14 cellular contexts compared by ENCODE assay signal in genomic region chr21:34092241-34092921, GRCh38. TPM values are rescaled to one million over a fixed set of nuclear protein-coding genes. Genes with fewer than 3 reads are reported as not detected.
DNase-seq lines count a peak whose midpoint lies in the region; ATAC-seq and TF ChIP-seq lines count a peak whose summit lies in the region.
"Had no signal": no experiment of that assay in that cellular context is flagged by ENCODE, and none has a peak within 500 bp of the region (broad histone marks: within the 10 kb centered on the region; RNA-seq: fewer than 3 reads in every experiment).

No MANE protein-coding gene starts in this region.

- ATAC-seq in CD4-positive, CD25-positive, alpha-beta regulatory T cell (ENCODE audit: low read depth in 2 of 2) = peak; percentile 40 to 71
- ATAC-seq in gastrocnemius medialis = no peak
- no peak for ATAC-seq in activated T-helper 17 cell treated with anti-CD3 and anti-CD28 coated beads, Interleukin-2, amount 50 U/mL, for 72 hours (replicated peaks)
- no peak for ATAC-seq in HG02798 (IDR thresholded peaks at IDR 0.05; ENCODE audit: poor library complexity, unreplicated experiment)

- no peaks in the 10 kb centered on the region for H3F3A ChIP-seq in MM.1S (ENCODE audit: insufficient read depth, low read length)

- no peak overlapping the region for H3K9ac ChIP-seq in MM.1S (ENCODE audit: low read length)

- TF ChIP-seq POLR2A in gastrocnemius medialis (IDR thresholded peaks at IDR 0.05) = no peak

- H3K27ac ChIP-seq in CD4-positive, CD25-positive, alpha-beta regulatory T cell (ENCODE audit: insufficient read depth, low read length, poor library complexity, severe bottlenecking) = no peak overlapping the region
- peak overlapping the region; percentile 8 for H3K27ac ChIP-seq in hepatocyte
- peak overlapping the region in 1 of 4 donors; percentile 37 for H3K27ac ChIP-seq in gastrocnemius medialis
- no peak overlapping the region for H3K27ac ChIP-seq in MM.1S (ENCODE audit: low read length)
- H3K27ac ChIP-seq: C4-2B, epithelial cell of prostate, skin epidermis, thyroid gland had no signal

- intact Hi-C loops in gastrocnemius medialis (cut with DNase I; ENCODE audit: low total_unique reads) = no loop called here

- H3K9me3 ChIP-seq in CD4-positive, CD25-positive, alpha-beta regulatory T cell (ENCODE audit: control insufficient read depth in 2 of 2, low read length in 2 of 2) = no peaks in the 10 kb centered on the region
- no peaks in the 10 kb centered on the region for H3K9me3 ChIP-seq in hepatocyte (ENCODE audit: low read depth)
- H3K9me3 ChIP-seq in gastrocnemius medialis = no peaks in the 10 kb centered on the region
- no peaks in the 10 kb centered on the region for H3K9me3 ChIP-seq in MM.1S (replicated peaks; ENCODE audit: insufficient read depth, low read length)
- H3K9me3 ChIP-seq: thyroid gland had no signal

- no peaks in the 10 kb centered on the region for H3K9me2 ChIP-seq in hepatocyte (replicated peaks; ENCODE audit: insufficient read depth)
- H3K9me2 ChIP-seq in MM.1S (replicated peaks; ENCODE audit: insufficient read depth, low read length) = no peaks in the 10 kb centered on the region

- H2AFZ ChIP-seq in hepatocyte (no peak overlapping the region), MM.1S (ENCODE audit: low read length) (no peak overlapping the region)

- peak overlapping the region in 3 of 4 donors; percentile 17 to 38 (median 36) for H3K4me3 Mint-ChIP-seq in CD4-positive, CD25-positive, alpha-beta regulatory T cell
- no peak overlapping the region for H3K4me3 Mint-ChIP-seq in activated T-helper 17 cell treated with anti-CD3 and anti-CD28 coated beads, Interleukin-2, amount 50 U/mL, for 72 hours

- H3K79me2 ChIP-seq in hepatocyte (peaks cover 95% of the 10 kb centered on the region), MM.1S (ENCODE audit: low read length) (peaks cover 62% of the 10 kb centered on the region)

- no peaks in the 10 kb centered on the region for H3K9me3 Mint-ChIP-seq in CD4-positive, CD25-positive, alpha-beta regulatory T cell
- no peaks in the 10 kb centered on the region for H3K9me3 Mint-ChIP-seq in activated T-helper 17 cell treated with anti-CD3 and anti-CD28 coated beads, Interleukin-2, amount 50 U/mL, for 72 hours

- H3K4me1 ChIP-seq in CD4-positive, CD25-positive, alpha-beta regulatory T cell (ENCODE audit: control insufficient read depth, insufficient read depth, low read length, poor library complexity, severe bottlenecking) = peaks cover 45% of the 10 kb centered on the region
- H3K4me1 ChIP-seq in hepatocyte (ENCODE audit: insufficient read depth) (peaks cover 19% of the 10 kb centered on the region), gastrocnemius medialis (peaks cover 21 to 46% of the 10 kb centered on the region in 2 donors), MM.1S (ENCODE audit: low read length) (no peaks in the 10 kb centered on the region)

- DNase-seq in CD4-positive, CD25-positive, alpha-beta regulatory T cell = peak in 2 of 3 donors; percentile 12 to 40
- DNase-seq in Daoy (ENCODE audit: low read depth) (peak; percentile 17), NOMO-1 treated with dmso at 0.1 percent for 144 hours (lab: John Stamatoyannopoulos, UW; ENCODE audit: unreplicated experiment) (peak; percentile 26), hepatocyte (ENCODE audit: low spot score) (no peak), gastrocnemius medialis (no peak), MM.1S (no peak)
- DNase-seq: activated gamma-delta T cell; central memory CD4-positive, alpha-beta T cell; thyroid gland had no signal

- H3K27me3 ChIP-seq in CD4-positive, CD25-positive, alpha-beta regulatory T cell (ENCODE audit: control insufficient read depth, insufficient read depth, low read length) = no peaks in the 10 kb centered on the region
- H3K27me3 ChIP-seq in hepatocyte = no peaks in the 10 kb centered on the region
- H3K27me3 ChIP-seq in gastrocnemius medialis = no peaks in the 10 kb centered on the region
- no peaks in the 10 kb centered on the region for H3K27me3 ChIP-seq in MM.1S (replicated peaks; ENCODE audit: insufficient read depth, low read length)
- H3K27me3 ChIP-seq: thyroid gland had no signal

- H4K20me1 ChIP-seq in hepatocyte (ENCODE audit: insufficient read depth, poor library complexity, severe bottlenecking) (peaks cover 66% of the 10 kb centered on the region), MM.1S (ENCODE audit: insufficient read depth, low read length) (no peaks in the 10 kb centered on the region)

- H3K36me3 Mint-ChIP-seq in CD4-positive, CD25-positive, alpha-beta regulatory T cell = peaks cover 29% of the 10 kb centered on the region
- H3K36me3 Mint-ChIP-seq in activated T-helper 17 cell treated with anti-CD3 and anti-CD28 coated beads, Interleukin-2, amount 50 U/mL, for 72 hours (ENCODE audit: low read depth) = peaks cover 77% of the 10 kb centered on the region

- H3K27ac Mint-ChIP-seq in CD4-positive, CD25-positive, alpha-beta regulatory T cell = peak overlapping the region; percentile 12 to 74 (median 55)
- no peak overlapping the region for H3K27ac Mint-ChIP-seq in activated T-helper 17 cell treated with anti-CD3 and anti-CD28 coated beads, Interleukin-2, amount 50 U/mL, for 72 hours

- no peak overlapping the region for H3K4me2 ChIP-seq in hepatocyte
- no peak overlapping the region for H3K4me2 ChIP-seq in MM.1S (ENCODE audit: low read depth, low read length)

- 71% methylated on average over 6 of the region's 6 CpGs for WGBS in hepatocyte (ENCODE audit: low lambda C conversion rate, missing lambda C conversion rate)

- in situ Hi-C loops in gastrocnemius medialis (cut with MboI; ENCODE audit: low sequenced_read_pairs in 4 of 4) = no loop called here

- H3K4me1 Mint-ChIP-seq in CD4-positive, CD25-positive, alpha-beta regulatory T cell = peaks cover 44 to 73% (median 53%) of the 10 kb centered on the region in 4 donors
- H3K4me1 Mint-ChIP-seq in activated T-helper 17 cell treated with anti-CD3 and anti-CD28 coated beads, Interleukin-2, amount 50 U/mL, for 72 hours = peaks cover 18% of the 10 kb centered on the region

- TF ChIP-seq CTCF in hepatocyte (IDR thresholded peaks at IDR 0.05; ENCODE audit: poor library complexity) (no peak), gastrocnemius medialis (IDR thresholded peaks at IDR 0.05 in 4 of 5, conservative IDR thresholded peaks at IDR 0.05 in 1 of 5) (no peak), MM.1S (IDR thresholded peaks at IDR 0.05; ENCODE audit: low read length) (no peak)

- no peaks in the 10 kb centered on the region for H3K27me3 Mint-ChIP-seq in CD4-positive, CD25-positive, alpha-beta regulatory T cell
- H3K27me3 Mint-ChIP-seq in activated T-helper 17 cell treated with anti-CD3 and anti-CD28 coated beads, Interleukin-2, amount 50 U/mL, for 72 hours = no peaks in the 10 kb centered on the region

- H3K36me3 ChIP-seq in CD4-positive, CD25-positive, alpha-beta regulatory T cell (ENCODE audit: control insufficient read depth, insufficient read depth, low read length) = peaks cover 28% of the 10 kb centered on the region
- H3K36me3 ChIP-seq in hepatocyte (replicated peaks; ENCODE audit: insufficient read depth, low read depth) (no peaks in the 10 kb centered on the region), gastrocnemius medialis (peaks cover 0 to 13% of the 10 kb centered on the region in 2 donors), MM.1S (replicated peaks; ENCODE audit: insufficient read depth, low read length) (0 out of 2 replicates have a peak, but pooled peaks cover 8% of the 10 kb centered on the region)

- peak overlapping the region; percentile 16 for H3K4me3 ChIP-seq in CD4-positive, CD25-positive, alpha-beta regulatory T cell (ENCODE audit: low read depth, low read length)
- no peak overlapping the region for H3K4me3 ChIP-seq in hepatocyte
- H3K4me3 ChIP-seq in gastrocnemius medialis = no peak overlapping the region
- H3K4me3 ChIP-seq in MM.1S (ENCODE audit: low read length) = no peak overlapping the region
- H3K4me3 ChIP-seq: skin epidermis, thyroid gland had no signal

RNA-seq across cellular contexts. Expression of gene MRPS6, which starts 19.0 kb away (rescaled TPM):
- total RNA-seq in CD4-positive, CD25-positive, alpha-beta regulatory T cell = 34.9 TPM
- polyA plus RNA-seq in CD4-positive, CD25-positive, alpha-beta regulatory T cell = 100 to 1,000 TPM; 160 to 203 (median 187) TPM
- 18.3 TPM in 2 replicates for total RNA-seq in Daoy (2014; rRNA removed; shearing (Covaris generic))
- 54.9 and 72.3 TPM in 2 replicates for total RNA-seq in hepatocyte
- 188 and 201 TPM in 2 replicates for polyA plus RNA-seq in hepatocyte
- total RNA-seq in gastrocnemius medialis = 10 to 100 TPM; 17.3 to 54.8 (median 29.3) TPM
- total RNA-seq in activated T-helper 17 cell treated with anti-CD3 and anti-CD28 coated beads, Interleukin-2, amount 50 U/mL, for 72 hours = 100 to 1,000 TPM; 131 to 141 TPM

RNA-seq across cellular contexts. Expression of gene SLC5A3, which starts 19.0 kb away (rescaled TPM):
- 13.7 TPM for total RNA-seq in CD4-positive, CD25-positive, alpha-beta regulatory T cell
- 1 to 10 TPM; 1.0 to 2.4 (median 1.9) TPM for polyA plus RNA-seq in CD4-positive, CD25-positive, alpha-beta regulatory T cell
- total RNA-seq in Daoy (2014; rRNA removed; shearing (Covaris generic)) = 9.8 and 11.3 TPM in 2 replicates
- total RNA-seq in hepatocyte (64.0 and 67.1 TPM in 2 replicates), gastrocnemius medialis (10 to 100 TPM in 1 of 4 donors, 1 to 10 TPM in 3; 2.0 to 22.2 (median 6.2) TPM)
- 8.1 and 9.2 TPM in 2 replicates for polyA plus RNA-seq in hepatocyte
- 10 to 100 TPM; 35.5 to 72.2 TPM for total RNA-seq in activated T-helper 17 cell treated with anti-CD3 and anti-CD28 coated beads, Interleukin-2, amount 50 U/mL, for 72 hours

Comparison
In these comparisons a context has a peak if more than half of its experiments do, and no peak if none do; other contexts are left out.
1. ATAC-seq: peak in CD4-positive, CD25-positive, alpha-beta regulatory T cell (2 of 2); none in gastrocnemius medialis (0 of 2), activated T-helper 17 cell treated with anti-CD3 and anti-CD28 coated beads, Interleukin-2, amount 50 U/mL, for 72 hours (single experiment) and HG02798 (single experiment).
2. DNase-seq: peak in CD4-positive, CD25-positive, alpha-beta regulatory T cell (2 of 3), Daoy (single experiment) and NOMO-1 treated with dmso at 0.1 percent for 144 hours (single experiment); none in hepatocyte (single experiment), gastrocnemius medialis (0 of 2) and MM.1S (single experiment).